ENCODE assay signal across 15 cellular contexts in the genomic region with DNA sequence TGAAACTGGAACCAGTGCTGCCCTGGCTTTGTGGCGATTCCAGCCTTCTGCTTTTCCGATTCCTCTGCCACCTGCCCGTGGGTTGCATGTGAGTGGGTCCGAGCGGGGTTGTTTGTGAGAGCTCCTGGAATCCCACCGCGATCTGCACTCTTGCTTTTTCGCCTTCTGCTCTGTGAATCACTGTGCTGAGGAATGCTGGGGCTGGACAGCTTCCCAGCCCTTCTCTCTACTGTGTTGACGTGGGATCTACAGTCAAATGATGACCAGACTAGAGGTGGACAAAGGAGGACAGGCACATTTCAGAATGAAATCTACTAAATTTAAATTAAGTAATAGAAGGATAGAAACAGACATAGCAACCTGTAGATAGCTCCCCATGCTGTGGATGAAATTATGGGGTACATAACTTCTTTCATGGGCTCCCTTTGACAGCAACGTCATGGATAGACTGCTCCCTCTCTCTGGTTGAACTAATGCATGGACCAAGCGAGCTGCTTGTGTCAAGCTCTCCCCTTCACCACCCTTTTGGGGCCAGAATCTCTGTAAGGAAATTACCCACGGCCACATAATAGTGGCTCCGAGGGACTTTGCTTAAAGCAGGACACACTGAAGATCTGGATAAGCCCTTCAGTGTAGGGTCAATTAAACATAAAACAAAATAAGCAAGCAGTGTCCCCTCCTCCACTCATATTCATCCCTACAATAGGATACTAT. TPM values are rescaled to one million over a fixed set of nuclear protein-coding genes. Genes with fewer than 3 reads are reported as not detected.
DNase-seq lines count a peak whose midpoint lies in the region; ATAC-seq and TF ChIP-seq lines count a peak whose summit lies in the region.
"Had no signal": no experiment of that assay in that cellular context is flagged by ENCODE, and none has a peak within 500 bp of the region (broad histone marks: within the 10 kb centered on the region; RNA-seq: fewer than 3 reads in every experiment).

No MANE protein-coding gene starts in this region.

- TF ChIP-seq EP300 in esophagus muscularis mucosa (IDR thresholded peaks at IDR 0.05): no peak

- H3K4me3 Mint-ChIP-seq in naive thymus-derived CD8-positive, alpha-beta T cell: peak overlapping the region in 6 of 10 donors; percentile 13 to 70 (median 51)
- H3K4me3 Mint-ChIP-seq: activated naive CD8-positive, alpha-beta T cell treated with anti-CD3 and anti-CD28 coated beads, Interleukin-2, amount 10 ng/mL, durations not matched to agents 7 days and 5 days had no signal

- no peaks in the 10 kb centered on the region for H4K20me1 ChIP-seq in OCI-LY3 (ENCODE audit: insufficient read depth, low read length)

- no peaks in the 10 kb centered on the region for H3K4me1 ChIP-seq in OCI-LY3 (ENCODE audit: low read length)
- peaks cover 11 to 57% (median 42%) of the 10 kb centered on the region in 4 donors for H3K4me1 ChIP-seq in esophagus muscularis mucosa

- H3K9me3 Mint-ChIP-seq in naive thymus-derived CD8-positive, alpha-beta T cell: no peaks in the 10 kb centered on the region
- H3K9me3 Mint-ChIP-seq: activated naive CD8-positive, alpha-beta T cell treated with anti-CD3 and anti-CD28 coated beads, Interleukin-2, amount 10 ng/mL, durations not matched to agents 7 days and 5 days had no signal

- H3K4me3 ChIP-seq in AG09309 (ENCODE audit: control insufficient read depth, low read depth, low read length) (peak overlapping the region; percentile 36), OCI-LY3 (ENCODE audit: low read length) (no peak overlapping the region), esophagus muscularis mucosa (peak overlapping the region; percentile 4 to 60 (median 38))
- H3K4me3 ChIP-seq: right lobe of liver had no signal

- H3K36me3 Mint-ChIP-seq in naive thymus-derived CD8-positive, alpha-beta T cell: no peaks in the 10 kb centered on the region
- H3K36me3 Mint-ChIP-seq: activated naive CD8-positive, alpha-beta T cell treated with anti-CD3 and anti-CD28 coated beads, Interleukin-2, amount 10 ng/mL, durations not matched to agents 7 days and 5 days; CD14-positive monocyte had no signal

- H3K27ac Mint-ChIP-seq in naive thymus-derived CD8-positive, alpha-beta T cell: peak overlapping the region in 1 of 10 donors; percentile 2
- H3K27ac Mint-ChIP-seq: activated naive CD8-positive, alpha-beta T cell treated with anti-CD3 and anti-CD28 coated beads, Interleukin-2, amount 10 ng/mL, durations not matched to agents 7 days and 5 days; CD14-positive monocyte had no signal

- peaks cover 14 to 29% (median 26%) of the 10 kb centered on the region in 4 donors for H3K4me1 Mint-ChIP-seq in naive thymus-derived CD8-positive, alpha-beta T cell

- POLR2A ChIA-PET in naive thymus-derived CD8-positive, alpha-beta T cell (lab: Charles Lee): interaction anchor here (0.5 kb wide), 1 partner anchor 550 kb away, joined by 6 read pairs; no protein-coding TSS in a partner anchor

- TF ChIP-seq POLR2A in esophagus muscularis mucosa (IDR thresholded peaks at IDR 0.05; ENCODE audit: low read depth): no peak

- no peaks in the 10 kb centered on the region for H3K36me3 ChIP-seq in OCI-LY3 (replicated peaks; ENCODE audit: low read depth, low read length)
- no peaks in the 10 kb centered on the region for H3K36me3 ChIP-seq in esophagus muscularis mucosa
- H3K36me3 ChIP-seq: right lobe of liver had no signal

- intact Hi-C loops in esophagus muscularis mucosa (cut with DNase I): no loop called here

- TF ChIP-seq CTCF in AG09309 (IDR thresholded peaks at IDR 0.05; ENCODE audit: control insufficient read depth, insufficient read depth, low read depth, low read length, missing control alignments) (no peak), OCI-LY3 (IDR thresholded peaks at IDR 0.05; ENCODE audit: low read depth, low read length) (no peak), esophagus muscularis mucosa (IDR thresholded peaks at IDR 0.05) (no peak)

- ATAC-seq in naive thymus-derived CD8-positive, alpha-beta T cell: no peak
- ATAC-seq in HG02970 (IDR thresholded peaks at IDR 0.05; ENCODE audit: low FRiP score, unreplicated experiment): no peak
- ATAC-seq: left colon, right lobe of liver had no signal

- no peak overlapping the region for H3K27ac ChIP-seq in OCI-LY3 (ENCODE audit: low read length)
- peak overlapping the region in 1 of 4 donors; percentile 18 for H3K27ac ChIP-seq in esophagus muscularis mucosa (replicated peaks in 1 of 4)
- H3K27ac ChIP-seq: right lobe of liver had no signal

- no peak overlapping the region for H2AFZ ChIP-seq in OCI-LY3 (ENCODE audit: low read depth, low read length)

- H3K9ac ChIP-seq in OCI-LY3 (ENCODE audit: low read length): no peak overlapping the region

- peaks cover 36 to 94% (median 75%) of the 10 kb centered on the region in 5 donors for H3K27me3 Mint-ChIP-seq in naive thymus-derived CD8-positive, alpha-beta T cell

- no peaks in the 10 kb centered on the region for H3K9me3 ChIP-seq in OCI-LY3 (ENCODE audit: insufficient read depth, low read length)
- no peaks in the 10 kb centered on the region for H3K9me3 ChIP-seq in esophagus muscularis mucosa
- H3K9me3 ChIP-seq: right lobe of liver had no signal

- peak overlapping the region; percentile 29 for H3K4me2 ChIP-seq in OCI-LY3 (ENCODE audit: low read length)

- H3K79me2 ChIP-seq in OCI-LY3 (ENCODE audit: low read length): no peaks in the 10 kb centered on the region

- no peak for DNase-seq in AG09309 (ENCODE audit: low read depth)
- DNase-seq in esophagus muscularis mucosa (ENCODE audit: extremely low spot score): no peak
- DNase-seq in naive thymus-derived CD8-positive, alpha-beta T cell: no peak
- no peak for DNase-seq in central memory CD4-positive, alpha-beta T cell
- no peak for DNase-seq in stimulated activated CD8-positive, alpha-beta memory T cell treated with anti-CD3 and anti-CD28 coated beads, Interleukin-4, amount 100 ng/mL, for 48 hours
- no peak for DNase-seq in NCI-H1436 (lab: John Stamatoyannopoulos, UW)
- DNase-seq: activated CD4-positive, alpha-beta T cell treated with anti-CD3 and anti-CD28 coated beads for 48 hours; activated naive CD8-positive, alpha-beta T cell treated with anti-CD3 and anti-CD28 coated beads, Interleukin-2, amount 10 ng/mL, durations not matched to agents 7 days and 5 days; NCI-H526; right lobe of liver had no signal

- H3K27me3 ChIP-seq in OCI-LY3 (ENCODE audit: low read depth, low read length) (peaks cover 33% of the 10 kb centered on the region), esophagus muscularis mucosa (peaks cover 0 to 74% (median 2%) of the 10 kb centered on the region in 4 donors)

- 32% methylated on average over 13 of the region's 13 CpGs for WGBS in esophagus muscularis mucosa

RNA-seq across cellular contexts. Expression of gene FNDC1, which starts 2.0 kb away (rescaled TPM):
- 10 to 100 TPM in 1 of 4 donors, 1 to 10 TPM in 2, under 1 TPM in 1; 0.84 to 11.2 (median 2.7) TPM for total RNA-seq in esophagus muscularis mucosa
- not detected for total RNA-seq in naive thymus-derived CD8-positive, alpha-beta T cell
- not detected for polyA plus RNA-seq in naive thymus-derived CD8-positive, alpha-beta T cell
- total RNA-seq: activated naive CD8-positive, alpha-beta T cell treated with anti-CD3 and anti-CD28 coated beads, Interleukin-2, amount 10 ng/mL, durations not matched to agents 7 days and 5 days; epithelial cell of proximal tubule had no signal
- polyA plus RNA-seq: CD14-positive monocyte had no signal
